9 cellular contexts compared by ENCODE assay signal in genomic region chr21:39867198-39867650, GRCh38. TPM values are rescaled to one million over a fixed set of nuclear protein-coding genes. Genes with fewer than 3 reads are reported as not detected.
DNase-seq lines count a peak whose midpoint lies in the region; TF ChIP-seq lines count a peak whose summit lies in the region.
"Had no signal": no experiment of that assay in that cellular context is flagged by ENCODE, and none has a peak within 500 bp of the region (broad histone marks: within the 10 kb centered on the region; RNA-seq: fewer than 3 reads in every experiment).

Gene PCP4, plus strand, starts transcription at chr21:39867438. Its CDS starts 64 bp downstream, at chr21:39867502.

- no peak within 1 kb of the TSS for H3K9ac ChIP-seq in Loucy (ENCODE audit: low read depth, low read length, poor library complexity, severe bottlenecking)
- H3K9ac ChIP-seq: BLaER1 treated with 17β-estradiol and CSF1 and Interleukin-3, amounts not matched to agents 10 nM and 100 nM had no signal

- DNase-seq in NCI-H187 (lab: John Stamatoyannopoulos, UW) (peak; percentile 29 to 44), NCI-H187 treated with DMSO at 0.1 percent for 48 hours (lab: John Stamatoyannopoulos, UW) (no peak), SJCRH30 (peak; percentile 61 to 76), ecto neural progenitor cell (ENCODE audit: low spot score) (peak; percentile 83), medulla oblongata (ENCODE audit: extremely low spot score) (peak; percentile 67), substantia nigra (lab: John Stamatoyannopoulos, UW) (peak in 34 of 49 donors; percentile 7 to 60 (median 22)), T1000 (lab: John Stamatoyannopoulos, UW) (no peak)

- H3K27me3 ChIP-seq in Loucy (ENCODE audit: insufficient read depth, low read length, poor library complexity, severe bottlenecking) (no peaks in the 10 kb centered on the region), SJCRH30 (no peaks in the 10 kb centered on the region)
- H3K27me3 ChIP-seq: BLaER1 treated with 17β-estradiol and CSF1 and Interleukin-3, amounts not matched to agents 10 nM and 100 nM had no signal

- no peak within 1 kb of the TSS for H3K4me2 ChIP-seq in Loucy (ENCODE audit: low read depth, low read length, poor library complexity, severe bottlenecking)

- H3K4me1 ChIP-seq in Loucy (ENCODE audit: insufficient read depth, low read length, poor library complexity, severe bottlenecking) = no peaks in the 10 kb centered on the region
- peaks cover 19% of the 10 kb centered on the region for H3K4me1 ChIP-seq in SJCRH30

- peak; percentile 85 for TF ChIP-seq CTCF in Loucy (conservative IDR thresholded peaks at IDR 0.05; ENCODE audit: low read length)

- H4K20me1 ChIP-seq in Loucy (ENCODE audit: insufficient read depth, low read length, poor library complexity, severe bottlenecking) = no peaks in the 10 kb centered on the region
- H4K20me1 ChIP-seq: BLaER1 treated with 17β-estradiol and CSF1 and Interleukin-3, amounts not matched to agents 10 nM and 100 nM had no signal

- H3K4me3 ChIP-seq in Loucy (ENCODE audit: low read length, poor library complexity, severe bottlenecking) = no peak within 1 kb of the TSS
- H3K4me3 ChIP-seq in SJCRH30 = peak within 1 kb of the TSS; percentile 38
- H3K4me3 ChIP-seq: BLaER1 treated with 17β-estradiol and CSF1 and Interleukin-3, amounts not matched to agents 10 nM and 100 nM had no signal

- no peak within 1 kb of the TSS for H3K27ac ChIP-seq in SJCRH30
- no peak within 1 kb of the TSS for H3K27ac ChIP-seq in substantia nigra (ENCODE audit: low read depth, low read length, poor library complexity, severe bottlenecking)
- H3K27ac ChIP-seq: BLaER1 treated with 17β-estradiol and CSF1 and Interleukin-3, amounts not matched to agents 10 nM and 100 nM had no signal

- no peaks in the 10 kb centered on the region for H3K9me2 ChIP-seq in Loucy (replicated peaks; ENCODE audit: low read depth, low read length)

- H3K79me2 ChIP-seq in Loucy (ENCODE audit: insufficient read depth, low read length) = no peaks in the 10 kb centered on the region

- H3K9me3 ChIP-seq in Loucy (ENCODE audit: insufficient read depth, low read depth, low read length) (no peaks in the 10 kb centered on the region), SJCRH30 (replicated peaks) (no peaks in the 10 kb centered on the region)
- H3K9me3 ChIP-seq: BLaER1 treated with 17β-estradiol and CSF1 and Interleukin-3, amounts not matched to agents 10 nM and 100 nM had no signal

- H3K36me3 ChIP-seq in Loucy (ENCODE audit: insufficient read depth, low read length) (no peaks in the 10 kb centered on the region), SJCRH30 (no peaks in the 10 kb centered on the region)
- H3K36me3 ChIP-seq: BLaER1 treated with 17β-estradiol and CSF1 and Interleukin-3, amounts not matched to agents 10 nM and 100 nM had no signal

- no peaks in the 10 kb centered on the region for H3F3A ChIP-seq in Loucy (ENCODE audit: low read depth)

- no peak within 1 kb of the TSS for H2AFZ ChIP-seq in Loucy (ENCODE audit: low read length)

RNA-seq across cellular contexts. Expression of gene PCP4, which starts in this region (rescaled TPM):
- 15.8 and 20.6 TPM in 2 replicates for total RNA-seq in SJCRH30 (2014; rRNA removed; shearing (Covaris generic))

Comparison
In these comparisons a context has a peak if more than half of its experiments do, and no peak if none do; other contexts are left out.
1. DNase-seq: peak in NCI-H187 (2 of 2), SJCRH30 (2 of 2), ecto neural progenitor cell (single experiment), medulla oblongata (single experiment) and substantia nigra (34 of 49); none in NCI-H187 treated with DMSO at 0.1 percent for 48 hours (single experiment) and T1000 (single experiment).